In genomic region chr11:71796016-71796415, GRCh38 we compare ENCODE assay signal across 6 cellular contexts. TPM values are rescaled to one million over a fixed set of nuclear protein-coding genes. Genes with fewer than 3 reads are reported as not detected.
"Had no signal": no experiment of that assay in that cellular context is flagged by ENCODE, and none has a peak within 500 bp of the region (broad histone marks: within the 10 kb centered on the region; RNA-seq: fewer than 3 reads in every experiment).

No MANE protein-coding gene starts in this region.

RNA-seq across cellular contexts. Expression of gene DEFB108B, which starts 37.0 kb away (rescaled TPM):
- total RNA-seq: HepG2, HT-29, HT1080, IMR-90, K562 had no signal
- polyA plus RNA-seq: HepG2, IgD-negative memory B cell, IMR-90, K562 had no signal
